ENCODE assay signal across 1 cellular context in the genomic region with DNA sequence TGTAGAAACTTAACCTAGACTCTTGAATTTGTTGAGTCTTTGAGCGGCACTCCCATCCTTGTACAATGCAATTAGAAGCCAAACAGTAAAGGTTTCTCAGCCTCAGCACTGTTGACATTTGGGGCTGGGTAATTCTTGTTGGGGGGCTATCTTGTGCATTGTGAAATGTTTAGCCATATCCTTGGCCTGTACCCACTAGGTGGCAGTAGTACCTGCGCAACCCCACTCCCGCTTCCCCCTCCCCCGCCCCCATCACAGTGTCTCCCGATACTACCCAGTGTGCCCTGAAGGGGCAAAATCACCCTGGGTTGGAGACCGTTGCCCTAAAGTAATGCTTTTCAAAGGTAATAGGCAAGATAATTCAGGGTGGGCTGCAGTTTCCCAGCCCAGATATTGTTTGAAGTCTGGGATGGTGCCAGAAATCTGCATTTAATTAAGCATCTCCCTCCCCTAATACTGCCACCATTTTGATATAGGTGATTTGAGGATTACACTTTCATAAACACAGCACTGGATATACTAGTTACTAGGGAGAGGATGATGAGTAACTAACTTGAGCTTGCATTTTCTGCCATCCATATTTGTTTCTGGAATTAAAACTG.
TF ChIP-seq lines count a peak whose summit lies in the region.

No MANE protein-coding gene starts in this region.

TF ChIP-seq in GM12878, 131 proteins besides CTCF, POLR2A, EP300 and RAD21 (continued from another document):
- TF ChIP-seq, protein P1, sequence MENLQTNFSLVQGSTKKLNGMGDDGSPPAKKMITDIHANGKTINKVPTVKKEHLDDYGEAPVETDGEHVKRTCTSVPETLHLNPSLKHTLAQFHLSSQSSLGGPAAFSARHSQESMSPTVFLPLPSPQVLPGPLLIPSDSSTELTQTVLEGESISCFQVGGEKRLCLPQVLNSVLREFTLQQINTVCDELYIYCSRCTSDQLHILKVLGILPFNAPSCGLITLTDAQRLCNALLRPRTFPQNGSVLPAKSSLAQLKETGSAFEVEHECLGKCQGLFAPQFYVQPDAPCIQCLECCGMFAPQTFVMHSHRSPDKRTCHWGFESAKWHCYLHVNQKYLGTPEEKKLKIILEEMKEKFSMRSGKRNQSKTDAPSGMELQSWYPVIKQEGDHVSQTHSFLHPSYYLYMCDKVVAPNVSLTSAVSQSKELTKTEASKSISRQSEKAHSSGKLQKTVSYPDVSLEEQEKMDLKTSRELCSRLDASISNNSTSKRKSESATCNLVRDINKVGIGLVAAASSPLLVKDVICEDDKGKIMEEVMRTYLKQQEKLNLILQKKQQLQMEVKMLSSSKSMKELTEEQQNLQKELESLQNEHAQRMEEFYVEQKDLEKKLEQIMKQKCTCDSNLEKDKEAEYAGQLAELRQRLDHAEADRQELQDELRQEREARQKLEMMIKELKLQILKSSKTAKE (IDR thresholded peaks at IDR 0.05; ENCODE audit: low read depth, poor library complexity, severe bottlenecking), result no peak
- no peak for TF ChIP-seq NFXL1 (IDR thresholded peaks at IDR 0.05; ENCODE audit: borderline replicate concordance)
- TF ChIP-seq, protein P2, sequence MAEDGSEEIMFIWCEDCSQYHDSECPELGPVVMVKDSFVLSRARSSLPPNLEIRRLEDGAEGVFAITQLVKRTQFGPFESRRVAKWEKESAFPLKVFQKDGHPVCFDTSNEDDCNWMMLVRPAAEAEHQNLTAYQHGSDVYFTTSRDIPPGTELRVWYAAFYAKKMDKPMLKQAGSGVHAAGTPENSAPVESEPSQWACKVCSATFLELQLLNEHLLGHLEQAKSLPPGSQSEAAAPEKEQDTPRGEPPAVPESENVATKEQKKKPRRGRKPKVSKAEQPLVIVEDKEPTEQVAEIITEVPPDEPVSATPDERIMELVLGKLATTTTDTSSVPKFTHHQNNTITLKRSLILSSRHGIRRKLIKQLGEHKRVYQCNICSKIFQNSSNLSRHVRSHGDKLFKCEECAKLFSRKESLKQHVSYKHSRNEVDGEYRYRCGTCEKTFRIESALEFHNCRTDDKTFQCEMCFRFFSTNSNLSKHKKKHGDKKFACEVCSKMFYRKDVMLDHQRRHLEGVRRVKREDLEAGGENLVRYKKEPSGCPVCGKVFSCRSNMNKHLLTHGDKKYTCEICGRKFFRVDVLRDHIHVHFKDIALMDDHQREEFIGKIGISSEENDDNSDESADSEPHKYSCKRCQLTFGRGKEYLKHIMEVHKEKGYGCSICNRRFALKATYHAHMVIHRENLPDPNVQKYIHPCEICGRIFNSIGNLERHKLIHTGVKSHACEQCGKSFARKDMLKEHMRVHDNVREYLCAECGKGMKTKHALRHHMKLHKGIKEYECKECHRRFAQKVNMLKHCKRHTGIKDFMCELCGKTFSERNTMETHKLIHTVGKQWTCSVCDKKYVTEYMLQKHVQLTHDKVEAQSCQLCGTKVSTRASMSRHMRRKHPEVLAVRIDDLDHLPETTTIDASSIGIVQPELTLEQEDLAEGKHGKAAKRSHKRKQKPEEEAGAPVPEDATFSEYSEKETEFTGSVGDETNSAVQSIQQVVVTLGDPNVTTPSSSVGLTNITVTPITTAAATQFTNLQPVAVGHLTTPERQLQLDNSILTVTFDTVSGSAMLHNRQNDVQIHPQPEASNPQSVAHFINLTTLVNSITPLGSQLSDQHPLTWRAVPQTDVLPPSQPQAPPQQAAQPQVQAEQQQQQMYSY (CRISPR knock-in tag; IDR thresholded peaks at IDR 0.05), result no peak
- no peak for TF ChIP-seq HDGF (IDR thresholded peaks at IDR 0.05)
- TF ChIP-seq, protein P3, sequence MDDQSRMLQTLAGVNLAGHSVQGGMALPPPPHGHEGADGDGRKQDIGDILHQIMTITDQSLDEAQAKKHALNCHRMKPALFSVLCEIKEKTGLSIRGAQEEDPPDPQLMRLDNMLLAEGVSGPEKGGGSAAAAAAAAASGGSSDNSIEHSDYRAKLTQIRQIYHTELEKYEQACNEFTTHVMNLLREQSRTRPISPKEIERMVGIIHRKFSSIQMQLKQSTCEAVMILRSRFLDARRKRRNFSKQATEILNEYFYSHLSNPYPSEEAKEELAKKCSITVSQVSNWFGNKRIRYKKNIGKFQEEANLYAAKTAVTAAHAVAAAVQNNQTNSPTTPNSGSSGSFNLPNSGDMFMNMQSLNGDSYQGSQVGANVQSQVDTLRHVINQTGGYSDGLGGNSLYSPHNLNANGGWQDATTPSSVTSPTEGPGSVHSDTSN (IDR thresholded peaks at IDR 0.05; ENCODE audit: insufficient replicate concordance, low read depth, low read length), result no peak
- TF ChIP-seq, protein P4, sequence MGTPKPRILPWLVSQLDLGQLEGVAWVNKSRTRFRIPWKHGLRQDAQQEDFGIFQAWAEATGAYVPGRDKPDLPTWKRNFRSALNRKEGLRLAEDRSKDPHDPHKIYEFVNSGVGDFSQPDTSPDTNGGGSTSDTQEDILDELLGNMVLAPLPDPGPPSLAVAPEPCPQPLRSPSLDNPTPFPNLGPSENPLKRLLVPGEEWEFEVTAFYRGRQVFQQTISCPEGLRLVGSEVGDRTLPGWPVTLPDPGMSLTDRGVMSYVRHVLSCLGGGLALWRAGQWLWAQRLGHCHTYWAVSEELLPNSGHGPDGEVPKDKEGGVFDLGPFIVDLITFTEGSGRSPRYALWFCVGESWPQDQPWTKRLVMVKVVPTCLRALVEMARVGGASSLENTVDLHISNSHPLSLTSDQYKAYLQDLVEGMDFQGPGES (IDR thresholded peaks at IDR 0.05), result no peak
- TF ChIP-seq HDAC6 (IDR thresholded peaks at IDR 0.05; ENCODE audit: unreplicated experiment), result no peak
